ENCODE assay signal across 1 cellular context in the genomic region with DNA sequence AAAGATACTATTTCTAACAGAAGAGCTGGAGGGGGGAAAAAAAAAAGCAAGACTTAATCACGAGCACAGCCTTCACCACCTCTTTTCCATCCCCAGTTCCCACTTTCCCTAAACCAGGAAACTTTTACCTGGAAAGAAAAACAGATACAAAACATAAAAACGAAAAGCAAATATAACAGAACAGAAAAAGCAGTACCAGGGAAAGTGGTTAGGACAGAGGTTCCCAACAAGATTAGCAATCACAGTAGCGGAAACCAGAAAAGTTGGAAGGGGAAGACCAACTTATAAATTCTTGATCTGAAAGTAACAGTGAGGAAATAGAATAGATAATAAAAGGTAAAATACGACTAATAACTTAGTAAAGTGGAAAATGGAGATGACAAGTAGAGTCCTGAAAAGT.
TF ChIP-seq lines count a peak whose summit lies in the region.

No MANE protein-coding gene starts in this region.

TF ChIP-seq in GM12878, 131 proteins besides CTCF, POLR2A, EP300 and RAD21:
- TF ChIP-seq ZNF274 (IDR thresholded peaks at IDR 0.05; ENCODE audit: insufficient read depth, insufficient read length) = no peak
- TF ChIP-seq CREB1 (IDR thresholded peaks at IDR 0.05; ENCODE audit: low read depth) = no peak
- TF ChIP-seq SMAD5 (IDR thresholded peaks at IDR 0.05; ENCODE audit: low read depth) = no peak
- TF ChIP-seq MXI1 (IDR thresholded peaks at IDR 0.05; ENCODE audit: low read depth, low read length) = no peak
- no peak for TF ChIP-seq SP1 (IDR thresholded peaks at IDR 0.05; ENCODE audit: low read depth, low read length)
- no peak for TF ChIP-seq FOXK2 (IDR thresholded peaks at IDR 0.05)
- no peak for TF ChIP-seq NFIC (IDR thresholded peaks at IDR 0.05; ENCODE audit: low read depth, low read length)
- TF ChIP-seq KAT2A (conservative IDR thresholded peaks at IDR 0.05; ENCODE audit: control insufficient read depth, low read depth, low read length) = no peak
- no peak for TF ChIP-seq ETV6 (conservative IDR thresholded peaks at IDR 0.05 in 1 of 2, IDR thresholded peaks at IDR 0.05 in 1 of 2; ENCODE audit: borderline replicate concordance in 1 of 2, low read depth in 1 of 2)
- TF ChIP-seq YBX1 (IDR thresholded peaks at IDR 0.05) = no peak
- TF ChIP-seq SMC3 (IDR thresholded peaks at IDR 0.05; ENCODE audit: borderline replicate concordance, low read length) = no peak
- TF ChIP-seq, protein P1, sequence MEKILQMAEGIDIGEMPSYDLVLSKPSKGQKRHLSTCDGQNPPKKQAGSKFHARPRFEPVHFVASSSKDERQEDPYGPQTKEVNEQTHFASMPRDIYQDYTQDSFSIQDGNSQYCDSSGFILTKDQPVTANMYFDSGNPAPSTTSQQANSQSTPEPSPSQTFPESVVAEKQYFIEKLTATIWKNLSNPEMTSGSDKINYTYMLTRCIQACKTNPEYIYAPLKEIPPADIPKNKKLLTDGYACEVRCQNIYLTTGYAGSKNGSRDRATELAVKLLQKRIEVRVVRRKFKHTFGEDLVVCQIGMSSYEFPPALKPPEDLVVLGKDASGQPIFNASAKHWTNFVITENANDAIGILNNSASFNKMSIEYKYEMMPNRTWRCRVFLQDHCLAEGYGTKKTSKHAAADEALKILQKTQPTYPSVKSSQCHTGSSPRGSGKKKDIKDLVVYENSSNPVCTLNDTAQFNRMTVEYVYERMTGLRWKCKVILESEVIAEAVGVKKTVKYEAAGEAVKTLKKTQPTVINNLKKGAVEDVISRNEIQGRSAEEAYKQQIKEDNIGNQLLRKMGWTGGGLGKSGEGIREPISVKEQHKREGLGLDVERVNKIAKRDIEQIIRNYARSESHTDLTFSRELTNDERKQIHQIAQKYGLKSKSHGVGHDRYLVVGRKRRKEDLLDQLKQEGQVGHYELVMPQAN (conservative IDR thresholded peaks at IDR 0.05) = no peak
- no peak for TF ChIP-seq MLLT1 (IDR thresholded peaks at IDR 0.05)
- TF ChIP-seq FOS (IDR thresholded peaks at IDR 0.05; ENCODE audit: borderline replicate concordance, extremely low read depth, insufficient read length) = no peak
- no peak for TF ChIP-seq TAF1 (IDR thresholded peaks at IDR 0.05; ENCODE audit: borderline replicate concordance, low read depth, low read length)
- no peak for TF ChIP-seq HDAC6 (IDR thresholded peaks at IDR 0.05; ENCODE audit: unreplicated experiment)
- no peak for TF ChIP-seq HSF1 (IDR thresholded peaks at IDR 0.05; ENCODE audit: low read depth, low read length)
TF ChIP-seq in GM12878: peak in this region for 0.
